8 cellular contexts compared by ENCODE assay signal in genomic region chr13:110869805-110870706, GRCh38. TPM values are rescaled to one million over a fixed set of nuclear protein-coding genes. Genes with fewer than 3 reads are reported as not detected.
DNase-seq lines count a peak whose midpoint lies in the region; ATAC-seq and TF ChIP-seq lines count a peak whose summit lies in the region.

No MANE protein-coding gene starts in this region.

- peaks cover 0 to 15% (median 9%) of the 10 kb centered on the region in 7 donors for H3K4me1 Mint-ChIP-seq in naive thymus-derived CD4-positive, alpha-beta T cell

- H3K4me3 ChIP-seq in HL-60 (replicated peaks; ENCODE audit: insufficient read depth, low read length) (no peak overlapping the region), fibroblast of mammary gland (ENCODE audit: control insufficient read depth, low read depth, low read length) (peak overlapping the region; percentile 48), aorta (ENCODE audit: low read length in 2 of 2) (no peak overlapping the region)
- H3K4me3 ChIP-seq in naive thymus-derived CD4-positive, alpha-beta T cell (ENCODE audit: low read length) = no peak overlapping the region

- no peaks in the 10 kb centered on the region for H3K9me3 ChIP-seq in naive thymus-derived CD4-positive, alpha-beta T cell (ENCODE audit: control insufficient read depth in 2 of 3, low read length in 3 of 3)
- H3K9me3 ChIP-seq in aorta (ENCODE audit: control insufficient read depth, low read length) = no peaks in the 10 kb centered on the region

- TF ChIP-seq CTCF in HL-60 (IDR thresholded peaks at IDR 0.05; ENCODE audit: insufficient read depth, low read length) = no peak
- no peak for TF ChIP-seq CTCF in fibroblast of mammary gland (conservative IDR thresholded peaks at IDR 0.05; ENCODE audit: control insufficient read depth, insufficient read depth, low read depth, low read length)

- POLR2A ChIA-PET in naive thymus-derived CD4-positive, alpha-beta T cell (lab: Charles Lee) = no interaction called here

- no peak overlapping the region for H3K27ac Mint-ChIP-seq in naive thymus-derived CD4-positive, alpha-beta T cell

- H3K27me3 ChIP-seq in HL-60 (ENCODE audit: insufficient read depth, poor library complexity, severe bottlenecking) (peaks cover 24% of the 10 kb centered on the region), aorta (ENCODE audit: control insufficient read depth in 1 of 2, insufficient read depth in 2 of 2, low read length in 1 of 2) (no peaks in the 10 kb centered on the region)
- H3K27me3 ChIP-seq in naive thymus-derived CD4-positive, alpha-beta T cell (ENCODE audit: control insufficient read depth in 2 of 2, insufficient read depth in 2 of 2, low read length in 2 of 2) = peaks cover 0 to 6% of the 10 kb centered on the region in 2 donors

- H3K36me3 Mint-ChIP-seq in naive thymus-derived CD4-positive, alpha-beta T cell = peaks cover 0 to 4% (median 4%) of the 10 kb centered on the region in 5 donors

- WGBS in aorta, 2 donors = 7 to 19% methylated on average over 34 of the region's 34 CpGs

- peaks cover 43 to 57% (median 47%) of the 10 kb centered on the region in 5 donors for H3K27me3 Mint-ChIP-seq in naive thymus-derived CD4-positive, alpha-beta T cell

- H3K4me1 ChIP-seq in naive thymus-derived CD4-positive, alpha-beta T cell (ENCODE audit: control insufficient read depth in 2 of 2, insufficient read depth in 2 of 2, low read length in 2 of 2) = peaks cover 0 to 10% of the 10 kb centered on the region in 2 donors
- peaks cover 0 to 2% of the 10 kb centered on the region in 2 donors for H3K4me1 ChIP-seq in aorta (ENCODE audit: control insufficient read depth in 1 of 2, insufficient read depth in 2 of 2, low read length in 2 of 2)

- peak overlapping the region in 8 of 10 donors; percentile 12 to 67 (median 38) for H3K4me3 Mint-ChIP-seq in naive thymus-derived CD4-positive, alpha-beta T cell

- intact Hi-C loops in naive thymus-derived CD4-positive, alpha-beta T cell (cut with micrococcal nuclease) = no loop called here
- intact Hi-C loops in aorta (cut with DNase I) = loop anchor here (2.0 to 5.0 kb wide), 4 partner anchors 37 to 158 kb away; partner anchors contain the start of genes ANKRD10 (in 1 of the 2) and ING1 (in 1 of the 2)

- no peaks in the 10 kb centered on the region for H3K9me3 Mint-ChIP-seq in naive thymus-derived CD4-positive, alpha-beta T cell

- H3K27ac ChIP-seq in HL-60 (replicated peaks) (no peak overlapping the region), aorta (ENCODE audit: low read depth in 1 of 2, low read length in 2 of 2) (peak overlapping the region; percentile 57 to 79)
- no peak overlapping the region for H3K27ac ChIP-seq in naive thymus-derived CD4-positive, alpha-beta T cell (ENCODE audit: low read depth, low read length)

- DNase-seq in Ammon's horn (ENCODE audit: low spot score) = peak; percentile 57
- DNase-seq in HL-60 (ENCODE audit: low read depth in 1 of 2, low spot score in 1 of 2) = peak; percentile 22 to 37
- DNase-seq in UCSD-AML1 (lab: John Stamatoyannopoulos, UW; ENCODE audit: unreplicated experiment) = peak; percentile 65
- DNase-seq in fibroblast of mammary gland (ENCODE audit: low read depth) = peak; percentile 100
- DNase-seq in naive thymus-derived CD4-positive, alpha-beta T cell = peak in 1 of 9 donors; percentile 32
- peak; percentile 96 to 98 for DNase-seq in aorta
- DNase-seq in COR-L47 (lab: John Stamatoyannopoulos, UW) = no peak

- CTCF ChIA-PET in naive thymus-derived CD4-positive, alpha-beta T cell (lab: Charles Lee) = no interaction called here

- ATAC-seq in naive thymus-derived CD4-positive, alpha-beta T cell = peak; percentile 73
- ATAC-seq in aorta (ENCODE audit: low FRiP score) (peak; percentile 93), HG03135 (IDR thresholded peaks at IDR 0.05; ENCODE audit: unreplicated experiment) (no peak)

- no peaks in the 10 kb centered on the region for H3K36me3 ChIP-seq in naive thymus-derived CD4-positive, alpha-beta T cell (ENCODE audit: control insufficient read depth in 2 of 3, insufficient read depth in 3 of 3, low read length in 3 of 3)
- H3K36me3 ChIP-seq in aorta (ENCODE audit: control insufficient read depth in 1 of 2, insufficient read depth in 2 of 2, low read length in 1 of 2) = no peaks in the 10 kb centered on the region

RNA-seq across cellular contexts. Expression of gene ANKRD10, which starts 44.8 kb away (rescaled TPM):
- 100 to 1,000 TPM; 129 to 155 (median 132) TPM for total RNA-seq in naive thymus-derived CD4-positive, alpha-beta T cell
- polyA plus RNA-seq in naive thymus-derived CD4-positive, alpha-beta T cell = 10 to 100 TPM; 53.2 to 59.5 TPM
- 100 to 1,000 TPM; 184 to 275 TPM for total RNA-seq in aorta
- 100 to 1,000 TPM in 1 of 2 donors, 10 to 100 TPM in 1; 44.1 to 153 TPM for polyA plus RNA-seq in aorta

Comparison
In these comparisons a context has a peak if more than half of its experiments do, and no peak if none do; other contexts are left out.
1. H3K27ac ChIP-seq: peak in aorta (2 of 2); none in HL-60 (single experiment) and naive thymus-derived CD4-positive, alpha-beta T cell (single experiment).
2. intact Hi-C loops: an anchor here in aorta (2.0 to 5.0 kb wide); none called in naive thymus-derived CD4-positive, alpha-beta T cell.